Comparison of ENCODE assay signal across 1 cellular context in genomic region chr6:42260972-42261371, GRCh38.
TF ChIP-seq lines count a peak whose summit lies in the region.

No MANE protein-coding gene starts in this region.

TF ChIP-seq in K562, 482 proteins besides CTCF, POLR2A, EP300 and RAD21 (continued from another document):
- TF ChIP-seq ZBTB33 (CRISPR knock-in tag; IDR thresholded peaks at IDR 0.05) (peak; percentile 75), PPARD (CRISPR knock-in tag; IDR thresholded peaks at IDR 0.05) (no peak), FOXP4 (CRISPR knock-in tag; IDR thresholded peaks at IDR 0.05; ENCODE audit: borderline replicate concordance) (no peak), SAFB (IDR thresholded peaks at IDR 0.05; ENCODE audit: borderline replicate concordance, low read depth, low read length) (no peak), ATF7 (IDR thresholded peaks at IDR 0.05) (no peak), TOE1 (IDR thresholded peaks at IDR 0.05; ENCODE audit: borderline replicate concordance) (0 out of 2 replicates have a peak, but pooled peaks have one; percentile 15), TOE1 (CRISPR knock-in tag; IDR thresholded peaks at IDR 0.05; ENCODE audit: borderline replicate concordance, low read depth) (no peak), NKRF (IDR thresholded peaks at IDR 0.05; ENCODE audit: borderline replicate concordance) (no peak), ZNF23 (CRISPR knock-in tag; IDR thresholded peaks at IDR 0.05) (no peak), ZBTB1 (CRISPR knock-in tag; IDR thresholded peaks at IDR 0.05; ENCODE audit: borderline replicate concordance, low read depth) (no peak), NFE2L1 (tag; IDR thresholded peaks at IDR 0.05; ENCODE audit: borderline replicate concordance, low read depth) (no peak), U2AF1 (optimal IDR thresholded peaks at IDR 0.05; ENCODE audit: low read depth, low read length) (no peak), BHLHE40 (IDR thresholded peaks at IDR 0.05; ENCODE audit: low read length) (0 out of 2 replicates have a peak, but pooled peaks have one; percentile 0), GATAD2A (IDR thresholded peaks at IDR 0.05) (no peak), SMC3 (conservative IDR thresholded peaks at IDR 0.05; ENCODE audit: insufficient read depth, low read depth, low read length) (peak; percentile 46; the same call in 1 of the 2 replicates), NR2F6 (CRISPR knock-in tag; IDR thresholded peaks at IDR 0.05) (no peak), MAZ (CRISPR knock-in tag; conservative IDR thresholded peaks at IDR 0.05 in 1 of 2, IDR thresholded peaks at IDR 0.05 in 1 of 2) (peak in 1 of 2 experiments; percentile 41; a peak in 2 of 4 replicates), UBTF (IDR thresholded peaks at IDR 0.05; ENCODE audit: borderline replicate concordance in 1 of 2, low read depth in 2 of 2, low read length in 2 of 2) (no peak), CHCHD3 (CRISPR knock-in tag; IDR thresholded peaks at IDR 0.05) (no peak), TEAD1 (CRISPR knock-in tag; IDR thresholded peaks at IDR 0.05) (no peak), ZNF655 (CRISPR knock-in tag; IDR thresholded peaks at IDR 0.05) (no peak), ZNF589 (CRISPR knock-in tag; IDR thresholded peaks at IDR 0.05; ENCODE audit: low read depth) (0 out of 2 replicates have a peak, but pooled peaks have one; percentile 2), ZC3H8 (IDR thresholded peaks at IDR 0.05) (no peak), BRF1 (IDR thresholded peaks at IDR 0.05; ENCODE audit: borderline replicate concordance, extremely low read depth, insufficient read length) (no peak), HDAC8 (tag; IDR thresholded peaks at IDR 0.05) (no peak)
